In genomic region chr4:47913858-47914218, GRCh38 we compare ENCODE assay signal across 8 cellular contexts. TPM values are rescaled to one million over a fixed set of nuclear protein-coding genes. Genes with fewer than 3 reads are reported as not detected.
A peak's percentile ranks its signal among the peaks of the same experiment; 100 is the strongest.
DNase-seq lines count a peak whose midpoint lies in the region; ATAC-seq, FAIRE-seq and TF ChIP-seq lines count a peak whose summit lies in the region.

No MANE protein-coding gene starts in this region.

- no peaks in the 10 kb centered on the region for H3K9me3 ChIP-seq in osteoblast (ENCODE audit: low read depth, low read length)

- peak overlapping the region; percentile 98 for H3K4me3 ChIP-seq in osteoblast (ENCODE audit: insufficient read depth, low read length)

- H3K27ac ChIP-seq in osteoblast (ENCODE audit: low read depth, low read length), result peak overlapping the region; percentile 83

- no peak for TF ChIP-seq CTCF in osteoblast (IDR thresholded peaks at IDR 0.05; ENCODE audit: extremely low read depth, low read depth, low read length)

- peaks cover 14% of the 10 kb centered on the region for H3K4me1 ChIP-seq in osteoblast (ENCODE audit: insufficient read depth, low read length)

- peaks cover 27% of the 10 kb centered on the region for H3K79me2 ChIP-seq in osteoblast (ENCODE audit: insufficient read depth, low read length)

- peak overlapping the region; percentile 98 for H2AFZ ChIP-seq in osteoblast (ENCODE audit: low read length)

- H3K27me3 ChIP-seq in osteoblast (ENCODE audit: insufficient read depth, low read length), result no peaks in the 10 kb centered on the region

- no peaks in the 10 kb centered on the region for H4K20me1 ChIP-seq in osteoblast (ENCODE audit: insufficient read depth, low read length)

- peaks cover 13% of the 10 kb centered on the region for H3K36me3 ChIP-seq in osteoblast (ENCODE audit: insufficient read depth, low read length)

- ATAC-seq in HG02840 (IDR thresholded peaks at IDR 0.05; ENCODE audit: low FRiP score, unreplicated experiment), result peak; percentile 35

- H3K4me2 ChIP-seq in osteoblast (ENCODE audit: insufficient read depth, low read length), result peak overlapping the region; percentile 99

- FAIRE-seq in urothelium cell line (lab: Jason Lieb, UNC), result no peak

- peak; percentile 0 for DNase-seq in NCI-H1694 (lab: John Stamatoyannopoulos, UW)
- no peak for DNase-seq in NCI-H1694 treated with DMSO at 0.1 percent for 48 hours (lab: John Stamatoyannopoulos, UW)
- peak; percentile 50 for DNase-seq in NCI-H748 (lab: John Stamatoyannopoulos, UW; ENCODE audit: unreplicated experiment)
- DNase-seq in activated T-helper 9 cell treated with anti-CD3 and anti-CD28 coated beads, Interleukin-2, amount 50 U/mL, for 16 hours (ENCODE audit: low read depth), result peak; percentile 21
- DNase-seq in germinal center (ENCODE audit: low spot score), result peak; percentile 25
- DNase-seq in osteoblast (ENCODE audit: insufficient read length, low spot score, missing footprints), result no peak
- DNase-seq in urothelium cell line (ENCODE audit: low spot score), result peak; percentile 53

RNA-seq across cellular contexts. Expression of gene NFXL1, which starts 0.5 kb away (rescaled TPM):
- total RNA-seq in osteoblast, result 5.8 and 10.0 TPM in 2 replicates

Comparison
In these comparisons a context has a peak if more than half of its experiments do, and no peak if none do; other contexts are left out.
1. DNase-seq: peak in NCI-H1694 (single experiment), NCI-H748 (single experiment), activated T-helper 9 cell treated with anti-CD3 and anti-CD28 coated beads, Interleukin-2, amount 50 U/mL, for 16 hours (single experiment), germinal center (single experiment) and urothelium cell line (single experiment); none in NCI-H1694 treated with DMSO at 0.1 percent for 48 hours (single experiment) and osteoblast (single experiment).